8 cellular contexts compared by ENCODE assay signal in genomic region chr2:112692496-112692911, GRCh38. TPM values are rescaled to one million over a fixed set of nuclear protein-coding genes. Genes with fewer than 3 reads are reported as not detected.
DNase-seq lines count a peak whose midpoint lies in the region; ATAC-seq and TF ChIP-seq lines count a peak whose summit lies in the region.

No MANE protein-coding gene starts in this region.

- no peaks in the 10 kb centered on the region for H3K36me3 Mint-ChIP-seq in endothelial cell (ENCODE audit: low read depth, unreplicated experiment)

- DNase-seq in EH (ENCODE audit: low read depth) = peak; percentile 97
- peak in 64 of 76 experiments; percentile 9 to 79 (median 42) for DNase-seq in HUDEP-2 (lab: John Stamatoyannopoulos, UW; ENCODE audit: unreplicated experiment in 76 of 76)
- DNase-seq in SK-MEL-5 (ENCODE audit: low read depth, low spot score) = peak; percentile 28
- DNase-seq in amniotic stem cell (lab: John Stamatoyannopoulos, UW) = peak; percentile 75
- peak; percentile 98 for DNase-seq in iris pigment epithelial cell (ENCODE audit: low read depth)
- peak; percentile 21 for DNase-seq in stimulated activated CD8-positive, alpha-beta memory T cell treated with anti-CD3 and anti-CD28 coated beads, Interleukin-12 subunit alpha, Interleukin-12 subunit beta, amount 100 ng/mL, for 4 hours (ENCODE audit: low read depth)
- DNase-seq in endothelial cell (ENCODE audit: low spot score) = no peak

- no peak overlapping the region for H3K27ac Mint-ChIP-seq in endothelial cell (ENCODE audit: unreplicated experiment)

- H3K4me1 Mint-ChIP-seq in endothelial cell (ENCODE audit: unreplicated experiment) = peaks cover 27% of the 10 kb centered on the region

- TF ChIP-seq CTCF in endothelial cell (IDR thresholded peaks at IDR 0.05; ENCODE audit: unreplicated experiment) = no peak

- no peaks in the 10 kb centered on the region for H3K9me3 Mint-ChIP-seq in endothelial cell (ENCODE audit: unreplicated experiment)

- peak; percentile 81 for ATAC-seq in GM21619 (IDR thresholded peaks at IDR 0.05; ENCODE audit: unreplicated experiment)

- H3K4me3 Mint-ChIP-seq in endothelial cell (ENCODE audit: unreplicated experiment) = no peak overlapping the region

- peaks cover 2% of the 10 kb centered on the region for H3K27me3 Mint-ChIP-seq in endothelial cell (ENCODE audit: unreplicated experiment)

- in situ Hi-C loops in SK-MEL-5 (cut with HindIII; ENCODE audit: low pct_unique_long_range_greater_than_20kb, low sequenced_read_pairs) = no loop called here

RNA-seq across cellular contexts. Expression of gene NT5DC4, which starts 28.3 kb away (rescaled TPM):
- 0.13 TPM in 1 of 2 replicates, not detected in the other for total RNA-seq in SK-MEL-5 (2014; rRNA removed; shearing (Covaris generic))
- not detected in 2 replicates for polyA plus RNA-seq in SK-MEL-5 (2015; cell fraction: cytosol; rRNA removed)
- polyA plus RNA-seq in SK-MEL-5 (2015; cell fraction: nucleus; rRNA removed) = 1.3 TPM in 1 of 2 replicates, not detected in the other
- not detected for total RNA-seq in endothelial cell (ENCODE audit: unreplicated experiment)

RNA-seq across cellular contexts. Expression of gene SLC20A1, which starts 46.8 kb away (rescaled TPM):
- total RNA-seq in SK-MEL-5 (2014; rRNA removed; shearing (Covaris generic)) = 29.2 and 32.8 TPM in 2 replicates
- 58.3 and 73.7 TPM in 2 replicates for polyA plus RNA-seq in SK-MEL-5 (2015; cell fraction: cytosol; rRNA removed)
- 122 and 143 TPM in 2 replicates for polyA plus RNA-seq in SK-MEL-5 (2015; cell fraction: nucleus; rRNA removed)
- 255 TPM for total RNA-seq in endothelial cell (ENCODE audit: unreplicated experiment)
